In the genomic region with DNA sequence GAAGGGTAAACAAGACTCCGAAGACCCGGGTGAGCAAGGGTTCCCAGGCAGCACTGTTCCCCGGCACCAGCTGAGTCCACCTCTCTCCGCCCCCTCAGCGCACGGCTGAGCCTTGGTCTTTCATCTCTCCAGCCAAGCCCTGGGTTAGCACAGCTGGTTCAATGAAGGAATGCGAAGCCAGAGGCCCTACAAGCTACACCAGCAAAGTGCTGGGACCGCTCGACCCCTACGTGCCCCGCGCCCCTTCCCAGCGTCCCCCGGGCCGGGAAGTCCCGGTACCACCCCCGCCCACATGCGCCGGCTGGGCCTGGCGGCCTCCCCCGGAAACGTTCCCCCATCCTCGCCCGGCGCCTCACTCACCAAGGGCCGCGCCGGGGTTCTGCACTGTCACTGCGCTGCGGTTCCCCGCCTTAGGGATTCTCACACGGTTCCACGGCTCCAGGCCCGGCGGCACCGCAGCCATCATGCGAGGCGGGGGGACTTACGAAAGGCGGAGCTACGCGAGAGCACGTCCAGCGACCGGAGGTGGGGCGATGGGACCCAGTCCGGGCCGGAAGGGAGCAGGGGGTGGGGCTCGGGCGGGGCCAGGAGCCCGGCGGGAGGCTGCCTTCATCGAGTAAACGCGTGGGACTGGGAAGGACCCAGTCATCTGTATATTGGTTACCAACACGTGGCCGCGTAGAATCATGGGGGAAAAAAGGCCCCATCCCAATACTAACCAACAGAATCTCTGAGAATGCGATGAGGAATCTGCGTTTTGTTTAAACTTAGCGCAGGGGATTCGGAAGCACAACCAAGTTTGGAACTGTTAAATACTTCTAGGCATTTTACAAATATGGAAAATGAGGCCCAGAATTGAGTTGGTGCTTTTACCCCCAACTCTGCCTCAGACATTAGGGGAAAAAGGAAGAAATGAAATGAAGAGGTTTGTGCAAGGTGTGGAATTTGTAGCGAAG, we compare ENCODE assay signal across 8 cellular contexts. TPM values are rescaled to one million over a fixed set of nuclear protein-coding genes. Genes with fewer than 3 reads are reported as not detected.
DNase-seq lines count a peak whose midpoint lies in the region; ATAC-seq and TF ChIP-seq lines count a peak whose summit lies in the region.

No MANE protein-coding gene starts in this region.

- peak; percentile 32 to 61 for TF ChIP-seq POLR2A in tibial nerve (IDR thresholded peaks at IDR 0.05)

- H3K9ac ChIP-seq in SU-DHL-6 (ENCODE audit: low read length) (peak overlapping the region; percentile 77), adipocyte (ENCODE audit: low read length) (peak overlapping the region; percentile 94), parathyroid adenoma (peak overlapping the region; percentile 32)

- no peak for TF ChIP-seq CTCF in GM12875 (IDR thresholded peaks at IDR 0.05; ENCODE audit: borderline replicate concordance, insufficient read depth, low read depth, low read length)
- TF ChIP-seq CTCF in SU-DHL-6 (IDR thresholded peaks at IDR 0.05; ENCODE audit: insufficient read depth, low read length, poor library complexity, severe bottlenecking), result no peak
- no peak for TF ChIP-seq CTCF in parathyroid adenoma (IDR thresholded peaks at IDR 0.05)
- TF ChIP-seq CTCF in tibial nerve (IDR thresholded peaks at IDR 0.05), result peak in 1 of 5 experiments; percentile 24

- no peaks in the 10 kb centered on the region for H3K27me3 ChIP-seq in SU-DHL-6 (ENCODE audit: low read length)
- no peaks in the 10 kb centered on the region for H3K27me3 ChIP-seq in adipocyte (replicated peaks; ENCODE audit: control insufficient read depth, insufficient read depth, low read length)
- H3K27me3 ChIP-seq in parathyroid adenoma (ENCODE audit: control insufficient read depth, insufficient read depth, low read length), result no peaks in the 10 kb centered on the region
- no peaks in the 10 kb centered on the region for H3K27me3 ChIP-seq in tibial nerve

- H4K20me1 ChIP-seq in SU-DHL-6 (ENCODE audit: low read depth, low read length), result no peaks in the 10 kb centered on the region

- intact Hi-C loops in cardiac septum (cut with DNase I), result loop anchor here (2.0 kb wide), 1 partner anchor 29 kb away; a partner anchor contains a TSS

- H3K36me3 ChIP-seq in SU-DHL-6 (ENCODE audit: low read length), result peaks cover 25% of the 10 kb centered on the region; the same call in 1 of the 2 replicates
- peaks cover 24% of the 10 kb centered on the region for H3K36me3 ChIP-seq in adipocyte (ENCODE audit: control insufficient read depth, insufficient read depth, low read length, severe bottlenecking)
- no peaks in the 10 kb centered on the region for H3K36me3 ChIP-seq in parathyroid adenoma (ENCODE audit: control insufficient read depth, insufficient read depth, low read length)
- peaks cover 0 to 30% (median 0%) of the 10 kb centered on the region in 3 donors for H3K36me3 ChIP-seq in tibial nerve

- H3K9me3 ChIP-seq in SU-DHL-6 (ENCODE audit: insufficient read depth, low read length) (no peaks in the 10 kb centered on the region), adipocyte (ENCODE audit: control insufficient read depth, low read length) (no peaks in the 10 kb centered on the region), parathyroid adenoma (ENCODE audit: control insufficient read depth, low read length) (no peaks in the 10 kb centered on the region), tibial nerve (no peaks in the 10 kb centered on the region)

- H3K27ac ChIP-seq in SU-DHL-6 (ENCODE audit: low read depth, low read length) (peak overlapping the region; percentile 72), parathyroid adenoma (peak overlapping the region; percentile 84), tibial nerve (peak overlapping the region; percentile 93 to 98 (median 97))

- TF ChIP-seq EP300 in tibial nerve (IDR thresholded peaks at IDR 0.05), result peak in 1 of 2 donors; percentile 88

- H2AFZ ChIP-seq in SU-DHL-6 (ENCODE audit: low read depth, low read length, severe bottlenecking) (peak overlapping the region; percentile 94), parathyroid adenoma (peak overlapping the region; percentile 84)

- 0 out of 2 replicates have a peak, but pooled peaks cover 3% of the 10 kb centered on the region for H3F3A ChIP-seq in SU-DHL-6 (ENCODE audit: insufficient read depth)

- WGBS in tibial nerve, 2 donors, result 5 to 6% methylated on average over 32 to 33 of the region's 63 CpGs

- H3K4me3 ChIP-seq in GM12875 (ENCODE audit: low read depth, low read length), result peak overlapping the region; percentile 79
- H3K4me3 ChIP-seq in SU-DHL-6 (ENCODE audit: insufficient read depth, low read length, poor library complexity, severe bottlenecking), result peak overlapping the region; percentile 71
- H3K4me3 ChIP-seq in adipocyte (ENCODE audit: low read length), result peak overlapping the region; percentile 98
- peak overlapping the region; percentile 85 for H3K4me3 ChIP-seq in parathyroid adenoma (ENCODE audit: low read depth, low read length)
- peak overlapping the region; percentile 86 to 96 (median 87) for H3K4me3 ChIP-seq in tibial nerve

- H3K79me2 ChIP-seq in SU-DHL-6 (ENCODE audit: insufficient read depth, low read length) (peaks cover 49% of the 10 kb centered on the region), parathyroid adenoma (peaks cover 3% of the 10 kb centered on the region)

- peak; percentile 84 for ATAC-seq in HG02763 (IDR thresholded peaks at IDR 0.05; ENCODE audit: unreplicated experiment)

- H3K9me2 ChIP-seq in SU-DHL-6 (replicated peaks; ENCODE audit: insufficient read depth, low read length), result no peaks in the 10 kb centered on the region

- peak; percentile 88 to 95 (median 94) for DNase-seq in NCI-H1417 (lab: John Stamatoyannopoulos, UW)
- peak; percentile 97 for DNase-seq in adipocyte (ENCODE audit: low read depth)
- peak; percentile 93 for DNase-seq in cardiac septum (ENCODE audit: low spot score)
- peak; percentile 70 to 79 for DNase-seq in tibial nerve (ENCODE audit: low spot score in 2 of 2)

- peak overlapping the region; percentile 76 for H3K4me2 ChIP-seq in SU-DHL-6 (ENCODE audit: low read depth, low read length, poor library complexity, severe bottlenecking)
- peak overlapping the region; percentile 71 for H3K4me2 ChIP-seq in parathyroid adenoma (ENCODE audit: low read length)

- H3K4me1 ChIP-seq in adipocyte (ENCODE audit: control insufficient read depth, insufficient read depth, low read length) (peaks cover 17% of the 10 kb centered on the region), parathyroid adenoma (peaks cover 12% of the 10 kb centered on the region), tibial nerve (peaks cover 0 to 35% (median 16%) of the 10 kb centered on the region in 4 donors)

RNA-seq across cellular contexts. Expression of a gene that starts 28.7 kb away (rescaled TPM):
- 18.3 TPM for total RNA-seq in cardiac septum
- 10 to 100 TPM; 15.9 to 55.7 (median 21.1) TPM for total RNA-seq in tibial nerve

RNA-seq across cellular contexts. Expression of a gene that starts 44.6 kb away (rescaled TPM):
- total RNA-seq in cardiac septum (0.51 TPM), tibial nerve (1 to 10 TPM in 1 of 4 donors, under 1 TPM in 3; 0.22 to 2.1 (median 0.91) TPM)

Comparison
In these comparisons a context has a peak if more than half of its experiments do, and no peak if none do; other contexts are left out.
1. Peak in every context shown above with its lines: DNase-seq, ATAC-seq, H3K4me3 ChIP-seq and H3K27ac ChIP-seq.
2. H3K9ac ChIP-seq: peak in every context shown above with its lines; median percentile 94 in adipocyte; 77 in SU-DHL-6; 32 in parathyroid adenoma.